In genomic region chr11:76745059-76745376, GRCh38 we compare ENCODE assay signal across 16 cellular contexts. TPM values are rescaled to one million over a fixed set of nuclear protein-coding genes. Genes with fewer than 3 reads are reported as not detected.
DNase-seq lines count a peak whose midpoint lies in the region; ATAC-seq, FAIRE-seq and TF ChIP-seq lines count a peak whose summit lies in the region.
"Had no signal": no experiment of that assay in that cellular context is flagged by ENCODE, and none has a peak within 500 bp of the region (broad histone marks: within the 10 kb centered on the region; RNA-seq: fewer than 3 reads in every experiment).

No MANE protein-coding gene starts in this region.

- H3K9me1 ChIP-seq in K562 (ENCODE audit: control insufficient read depth, insufficient read depth, low read length): no peaks in the 10 kb centered on the region

- no TSS peak for BruUV-seq in K562 (replicated peaks; lab: Mats Ljungman, UMichigan)

- 0 out of 2 replicates have a peak, but pooled peaks cover 2% of the 10 kb centered on the region for H3K9me3 ChIP-seq in K562 (replicated peaks; ENCODE audit: control insufficient read depth, insufficient read depth, low read depth, low read length)
- no peaks in the 10 kb centered on the region for H3K9me3 ChIP-seq in hepatocyte (ENCODE audit: low read depth)
- no peaks in the 10 kb centered on the region for H3K9me3 ChIP-seq in stomach

- no peaks in the 10 kb centered on the region for H3K9me2 ChIP-seq in hepatocyte (replicated peaks; ENCODE audit: insufficient read depth)

- H3K4me3 ChIP-seq in K562 (no peak overlapping the region), hepatocyte (no peak overlapping the region), stomach (no peak overlapping the region)
- H3K4me3 ChIP-seq: GM23338 had no signal

- 42% methylated on average over 4 of the region's 4 CpGs for WGBS in K562 (ENCODE audit: insufficient coverage, low coverage, missing lambda C conversion rate)
- WGBS in hepatocyte (ENCODE audit: low lambda C conversion rate, missing lambda C conversion rate): 82% methylated on average over 4 of the region's 4 CpGs
- WGBS in stomach, 5 donors: 40 to 65% (median 46%) methylated on average over 4 of the region's 4 CpGs

- no peak; the same call in 2 of the 3 replicates for ATAC-seq in K562
- no peak for ATAC-seq in GM19035 (IDR thresholded peaks at IDR 0.05; ENCODE audit: unreplicated experiment)
- no peak for ATAC-seq in GM21529 (IDR thresholded peaks at IDR 0.05; ENCODE audit: unreplicated experiment)

- H2AFZ ChIP-seq in K562 (ENCODE audit: low read depth, low read length): peak overlapping the region; percentile 92
- H2AFZ ChIP-seq in hepatocyte: no peak overlapping the region
- H2AFZ ChIP-seq: GM23338 had no signal

- H4K20me1 ChIP-seq in K562 (replicated peaks; ENCODE audit: control insufficient read depth, insufficient read depth, low read length): no peaks in the 10 kb centered on the region
- no peaks in the 10 kb centered on the region for H4K20me1 ChIP-seq in hepatocyte (ENCODE audit: insufficient read depth, poor library complexity, severe bottlenecking)

- H3K27me3 ChIP-seq in K562 (ENCODE audit: control insufficient read depth in 2 of 2, insufficient read depth in 2 of 2, low read length in 2 of 2): no peaks in the 10 kb centered on the region
- no peaks in the 10 kb centered on the region for H3K27me3 ChIP-seq in hepatocyte
- H3K27me3 ChIP-seq in stomach: no peaks in the 10 kb centered on the region

- no peak for TF ChIP-seq POLR2A in K562 (conservative IDR thresholded peaks at IDR 0.05)
- TF ChIP-seq POLR2A in stomach (IDR thresholded peaks at IDR 0.05): no peak

- intact Hi-C loops in K562 (cut with micrococcal nuclease) (no loop called here), stomach (cut with DNase I; ENCODE audit: low total_unique reads) (loop anchor here (5.0 kb wide), 1 partner anchor 47 kb away; no protein-coding TSS in a partner anchor)

- FAIRE-seq in K562 (lab: Jason Lieb, UNC): no peak
- FAIRE-seq: RCC 7860 had no signal

- peak; percentile 33 for DNase-seq in HT-29 (ENCODE audit: low spot score)
- DNase-seq in K562 (ENCODE audit: extremely low read depth in 1 of 4, low spot score in 3 of 4): no peak
- no peak for DNase-seq in hepatocyte (ENCODE audit: low spot score)
- no peak for DNase-seq in stomach
- no peak for DNase-seq in putamen (ENCODE audit: low spot score)
- DNase-seq: ACHN; CD8-positive, alpha-beta memory T cell; DMS79 treated with DMSO at 0.1 percent for 48 hours; NCI-H1105; NCI-H1694; NCI-H2081 treated with DMSO at 0.1 percent for 48 hours; Right ventricle myocardium superior had no signal

- H3K4me1 ChIP-seq in K562 (replicated peaks in 1 of 2; ENCODE audit: control insufficient read depth in 2 of 2, insufficient read depth in 2 of 2, low read length in 2 of 2) (peaks cover 42% of the 10 kb centered on the region in 2 experiments; a peak in 4 of 5 replicates), hepatocyte (ENCODE audit: insufficient read depth) (peaks cover 12% of the 10 kb centered on the region), stomach (peaks cover 0 to 27% (median 8%) of the 10 kb centered on the region in 4 donors)

- TF ChIP-seq EP300 in K562 (IDR thresholded peaks at IDR 0.05; ENCODE audit: low read length) (no peak), stomach (IDR thresholded peaks at IDR 0.05) (no peak)

- POLR2A ChIA-PET in K562 (lab: Yijun Ruan, JAX): interaction anchor here (1.6 kb wide), 1 partner anchor 17 kb away, joined by 4 read pairs; no protein-coding TSS in a partner anchor

- H3K36me3 ChIP-seq in K562 (ENCODE audit: control insufficient read depth, insufficient read depth, low read length) (no peaks in the 10 kb centered on the region), hepatocyte (replicated peaks; ENCODE audit: insufficient read depth, low read depth) (no peaks in the 10 kb centered on the region), stomach (no peaks in the 10 kb centered on the region)

- H3K79me2 ChIP-seq in K562 (ENCODE audit: control insufficient read depth, insufficient read depth, low read length): no peaks in the 10 kb centered on the region
- no peaks in the 10 kb centered on the region for H3K79me2 ChIP-seq in hepatocyte

- CTCF ChIA-PET in K562 (lab: Yijun Ruan, JAX; ENCODE audit: low intra/inter-chr PET ratio): no interaction called here

- H3K27ac ChIP-seq in K562 (ENCODE audit: extremely low read depth, low read depth, low read length): peak overlapping the region; percentile 83
- H3K27ac ChIP-seq in hepatocyte: peak overlapping the region; percentile 75
- peak overlapping the region; percentile 8 to 63 (median 54) for H3K27ac ChIP-seq in stomach

- TF ChIP-seq RAD21 in K562 (CRISPR knock-in tag; conservative IDR thresholded peaks at IDR 0.05 in 1 of 2, IDR thresholded peaks at IDR 0.05 in 1 of 2): no peak

- in situ Hi-C loops in K562 (cut with MboI): no loop called here

- TF ChIP-seq CTCF in K562 (IDR thresholded peaks at IDR 0.05 in 2 of 3, conservative IDR thresholded peaks at IDR 0.05 in 1 of 3; ENCODE audit: insufficient read depth in 2 of 3, low read depth in 1 of 3, low read length in 3 of 3) (no peak), hepatocyte (IDR thresholded peaks at IDR 0.05; ENCODE audit: poor library complexity) (no peak), stomach (IDR thresholded peaks at IDR 0.05) (no peak)

- no peak overlapping the region for H3K4me2 ChIP-seq in K562 (ENCODE audit: insufficient read depth, low read length)
- H3K4me2 ChIP-seq in hepatocyte: no peak overlapping the region
- H3K4me2 ChIP-seq: GM23338 had no signal

- peak overlapping the region; percentile 40 to 53; a peak in 2 of 4 replicates for H3K9ac ChIP-seq in K562 (ENCODE audit: insufficient read depth in 1 of 2, low read depth in 2 of 2, low read length in 2 of 2)

TF ChIP-seq in K562, 482 proteins besides CTCF, POLR2A, EP300 and RAD21 (continues in another document):
- TF ChIP-seq C11orf30 (IDR thresholded peaks at IDR 0.05; ENCODE audit: low read depth): no peak
- no peak for TF ChIP-seq ATF7 (IDR thresholded peaks at IDR 0.05)
- TF ChIP-seq MIER1 (IDR thresholded peaks at IDR 0.05; ENCODE audit: low read depth): no peak
- no peak for TF ChIP-seq CREB3 (tag; conservative IDR thresholded peaks at IDR 0.05; ENCODE audit: low read depth)
- TF ChIP-seq TAF9B (IDR thresholded peaks at IDR 0.05; ENCODE audit: partially characterized antibody): no peak
- TF ChIP-seq SOX6 (IDR thresholded peaks at IDR 0.05): no peak
- TF ChIP-seq ARNT (IDR thresholded peaks at IDR 0.05): no peak
- TF ChIP-seq MNT (conservative IDR thresholded peaks at IDR 0.05): no peak
- no peak for TF ChIP-seq SRSF1 (IDR thresholded peaks at IDR 0.05; ENCODE audit: low read depth, low read length)
- no peak for TF ChIP-seq SAFB (IDR thresholded peaks at IDR 0.05; ENCODE audit: borderline replicate concordance, low read depth, low read length)
- no peak for TF ChIP-seq HCFC1 (IDR thresholded peaks at IDR 0.05; ENCODE audit: low read depth, low read length)
- TF ChIP-seq RNF2 (IDR thresholded peaks at IDR 0.05): no peak
- TF ChIP-seq XRCC4 (IDR thresholded peaks at IDR 0.05; ENCODE audit: extremely low read depth, insufficient read depth, insufficient read length): no peak
- no peak for TF ChIP-seq CTBP1 (IDR thresholded peaks at IDR 0.05; ENCODE audit: borderline replicate concordance)
- TF ChIP-seq CREM (IDR thresholded peaks at IDR 0.05; ENCODE audit: low read depth): no peak

RNA-seq across cellular contexts. Expression of gene TSKU, which starts 38.1 kb away (rescaled TPM):
- total RNA-seq in HT-29 (2014; rRNA removed; shearing (Covaris generic)): 107 and 118 TPM in 2 replicates
- total RNA-seq in K562 (2011; cell fraction: chromatin; rRNA removed; ENCODE audit: low replicate concordance): 11.1 and 28.4 TPM in 2 replicates
- total RNA-seq in K562 (2011; cell fraction: nucleolus; rRNA removed): 25.8 and 29.7 TPM in 2 replicates
- 21.8 and 26.4 TPM in 2 replicates for total RNA-seq in K562 (2011; cell fraction: nucleoplasm; rRNA removed)
- total RNA-seq in K562 (2014; rRNA removed) (8.4 and 14.1 TPM in 2 replicates), K562 (2014; rRNA removed; fragmentation: Illumina TruSeq; extraction: Trizol) (3.3 and 4.2 TPM in 2 replicates), K562 (2015; rRNA removed; fragmentation: Illumina TruSeq; extraction: Trizol) (6.6 and 6.8 TPM in 2 replicates), K562 (2021) (11.9 and 14.1 TPM in 2 replicates), hepatocyte (61.9 and 62.9 TPM in 2 replicates), stomach (100 to 1,000 TPM in 1 of 5 donors, 10 to 100 TPM in 4; 11.1 to 114 (median 20.4) TPM)
- polyA plus RNA-seq in K562 (2011; rRNA removed) (10.1 and 13.8 TPM in 2 replicates), K562 (2014; fragmentation: Illumina TruSeq; extraction: Trizol) (8.4 and 12.1 TPM in 2 replicates), K562 (2014; fragmentation: Nextera tagmentation; extraction: Ambion mirVana) (1 to 10 TPM in 1 of 2 experiments, under 1 TPM in 1; 0.60 to 1.0 TPM), K562 (2014; rRNA removed) (9.1 and 12.3 TPM in 2 replicates), hepatocyte (73.7 and 81.9 TPM in 2 replicates), stomach (10 to 100 TPM; 18.6 to 20.9 (median 18.9) TPM)
- 13.9 and 37.3 TPM in 2 replicates for polyA plus RNA-seq in K562 (2011; cell fraction: cytosol; rRNA removed)
- polyA plus RNA-seq in K562 (2011; cell fraction: nucleus; rRNA removed): 7.1 and 14.0 TPM in 2 replicates
- polyA plus RNA-seq in K562 (2012): 11.1 and 12.1 TPM in 2 replicates
- polyA minus RNA-seq in K562 (2011; rRNA and poly(A)+ RNA removed): 7.3 and 10.2 TPM in 2 replicates
- polyA minus RNA-seq in K562 (2011; cell fraction: cytosol; rRNA and poly(A)+ RNA removed): 11.4 and 12.7 TPM in 2 replicates
- 12.3 and 13.4 TPM in 2 replicates for polyA minus RNA-seq in K562 (2011; cell fraction: nucleus; rRNA and poly(A)+ RNA removed)
- polyA plus RNA-seq: CD8-positive, alpha-beta memory T cell had no signal
